8 cellular contexts compared by ENCODE assay signal in the genomic region with DNA sequence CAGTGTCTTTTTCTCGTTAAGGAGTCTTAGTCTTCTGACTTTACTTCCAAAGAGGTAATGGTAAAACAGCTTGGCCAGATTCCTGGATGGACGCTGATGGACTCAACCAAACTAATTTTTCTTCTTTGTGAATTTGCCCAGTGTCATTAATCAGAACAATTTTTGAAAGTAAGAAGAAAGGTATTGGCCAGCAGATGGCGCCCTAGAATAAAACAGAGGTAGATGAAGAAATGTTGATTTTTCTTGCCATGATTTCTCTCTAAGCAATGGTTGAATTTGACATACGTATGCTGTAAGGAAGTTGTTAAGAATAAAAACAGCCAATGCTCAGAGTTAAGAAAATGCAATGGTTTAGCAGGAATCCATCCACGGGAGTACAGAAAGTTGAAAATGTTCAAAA.
DNase-seq lines count a peak whose midpoint lies in the region; ATAC-seq, FAIRE-seq and TF ChIP-seq lines count a peak whose summit lies in the region.

No MANE protein-coding gene starts in this region.

- no peak overlapping the region for H3K4me3 ChIP-seq in pancreas

- intact Hi-C loops in pancreas (cut with DNase I): no loop called here

- TF ChIP-seq POLR2A in erythroblast (IDR thresholded peaks at IDR 0.05; ENCODE audit: low read length): no peak

- peaks cover 0 to under 1% (median 0%) of the 10 kb centered on the region in 4 donors for H3K27me3 ChIP-seq in pancreas

- H3K4me1 ChIP-seq in pancreas: no peaks in the 10 kb centered on the region

- no peaks in the 10 kb centered on the region for H3K9me3 ChIP-seq in pancreas

- ATAC-seq in pancreas: peak; percentile 77 to 88 (median 82)
- ATAC-seq in HG03378 (IDR thresholded peaks at IDR 0.05; ENCODE audit: unreplicated experiment): no peak
- ATAC-seq in GM18519 (IDR thresholded peaks at IDR 0.05; ENCODE audit: low FRiP score, unreplicated experiment): no peak

- no peaks in the 10 kb centered on the region for H3K36me3 ChIP-seq in pancreas

- DNase-seq in NCI-H2196 (lab: John Stamatoyannopoulos, UW; ENCODE audit: unreplicated experiment) (peak; percentile 64), erythroblast (lab: John Stamatoyannopoulos, UW) (peak; percentile 49 to 73), pancreas (peak in 5 of 6 donors; percentile 26 to 63 (median 53))
- peak; percentile 49 to 53 for DNase-seq in activated CD4-positive, alpha-beta T cell treated with anti-CD3 and anti-CD28 coated beads, Interleukin-2, amount 50 U/mL, for 4 hours

- H3K27ac ChIP-seq in pancreas: no peak overlapping the region

- 7% methylated on average over 5 of the region's 5 CpGs for WGBS in pancreas, 2 donors

- TF ChIP-seq CTCF in GM12873 (IDR thresholded peaks at IDR 0.05; ENCODE audit: insufficient read depth, low read depth, low read length, missing control alignments) (peak; percentile 49), pancreas (IDR thresholded peaks at IDR 0.05) (peak; percentile 16 to 48 (median 36))

- FAIRE-seq in A204.1 (lab: Jason Lieb, UNC) (peak; percentile 70), pancreas (lab: Jason Lieb, UNC) (peak; percentile 20)

Comparison
In these comparisons a context has a peak if more than half of its experiments do, and no peak if none do; other contexts are left out.
1. ATAC-seq: peak in pancreas (4 of 4); none in HG03378 (single experiment) and GM18519 (single experiment).
2. Peak in every context shown above with its lines, with median percentiles within 50 percentile points of each other: DNase-seq.